Comparison of ENCODE assay signal across 9 cellular contexts in genomic region chr2:197239434-197239833, GRCh38.
DNase-seq lines count a peak whose midpoint lies in the region; ATAC-seq, FAIRE-seq and TF ChIP-seq lines count a peak whose summit lies in the region.
"Had no signal": no experiment of that assay in that cellular context is flagged by ENCODE, and none has a peak within 500 bp of the region (broad histone marks: within the 10 kb centered on the region; RNA-seq: fewer than 3 reads in every experiment).

No MANE protein-coding gene starts in this region.

- FAIRE-seq in frontal cortex (lab: Jason Lieb, UNC), result no peak
- FAIRE-seq in kidney (lab: Jason Lieb, UNC), result no peak

- peak; percentile 84 for DNase-seq in NOMO-1 treated with DMSO at 0.1 percent for 48 hours (lab: John Stamatoyannopoulos, UW; ENCODE audit: unreplicated experiment)
- no peak for DNase-seq in naive B cell
- DNase-seq in frontal cortex (ENCODE audit: low spot score in 2 of 2), result no peak
- DNase-seq in endodermal cell, result no peak
- DNase-seq in kidney, result no peak
- DNase-seq in ovary, result no peak

- TF ChIP-seq POLR2A in ovary (IDR thresholded peaks at IDR 0.05), result no peak

- H3K27ac Mint-ChIP-seq in naive B cell (peak overlapping the region; percentile 24 to 96 (median 88)), endodermal cell (no peak overlapping the region)

- H3K9me3 Mint-ChIP-seq in naive B cell (no peaks in the 10 kb centered on the region), endodermal cell (no peaks in the 10 kb centered on the region)
- H3K9me3 Mint-ChIP-seq: nephron had no signal

- no peak for TF ChIP-seq CTCF in endodermal cell (conservative IDR thresholded peaks at IDR 0.05)
- TF ChIP-seq CTCF in kidney (IDR thresholded peaks at IDR 0.05; ENCODE audit: borderline replicate concordance, extremely low read depth, insufficient read depth), result no peak
- no peak for TF ChIP-seq CTCF in ovary (IDR thresholded peaks at IDR 0.05)

- H3K4me3 Mint-ChIP-seq in naive B cell (peak overlapping the region; percentile 32 to 87 (median 80)), endodermal cell (no peak overlapping the region)
- H3K4me3 Mint-ChIP-seq: nephron had no signal

- ATAC-seq in GM18858 (IDR thresholded peaks at IDR 0.05; ENCODE audit: unreplicated experiment) (peak; percentile 43), HG02623 (IDR thresholded peaks at IDR 0.05; ENCODE audit: unreplicated experiment) (peak; percentile 68), naive B cell (ENCODE audit: low read depth in 2 of 2) (peak; percentile 33 to 52)

- no peak overlapping the region for H3K4me3 ChIP-seq in endodermal cell (ENCODE audit: low read length)
- peak overlapping the region in 1 of 2 donors; percentile 3 for H3K4me3 ChIP-seq in kidney (ENCODE audit: low read length in 2 of 2)
- no peak overlapping the region for H3K4me3 ChIP-seq in ovary

- intact Hi-C loops in kidney (cut with DNase I), result no loop called here
- intact Hi-C loops in ovary (cut with DNase I), result no loop called here

- peaks cover 68 to 94% (median 79%) of the 10 kb centered on the region in 3 donors for H3K4me1 Mint-ChIP-seq in naive B cell
- H3K4me1 Mint-ChIP-seq in endodermal cell, result peaks cover 7% of the 10 kb centered on the region

- H3K9ac ChIP-seq in endodermal cell (ENCODE audit: extremely low read depth, low read length, poor library complexity, severe bottlenecking) (no peak overlapping the region), kidney (ENCODE audit: low read length in 2 of 2) (no peak overlapping the region)

- H3K27me3 ChIP-seq in endodermal cell (ENCODE audit: control insufficient read depth, insufficient read depth, low read length, poor library complexity, severe bottlenecking), result no peaks in the 10 kb centered on the region
- H3K27me3 ChIP-seq in ovary, result no peaks in the 10 kb centered on the region

- H3K27me3 Mint-ChIP-seq in naive B cell (no peaks in the 10 kb centered on the region), endodermal cell (ENCODE audit: insufficient read depth) (no peaks in the 10 kb centered on the region)

- no peak for TF ChIP-seq EP300 in ovary (IDR thresholded peaks at IDR 0.05)

- peaks cover 2% of the 10 kb centered on the region for H3K4me1 ChIP-seq in endodermal cell (ENCODE audit: control insufficient read depth, insufficient read depth, low read length)
- no peaks in the 10 kb centered on the region for H3K4me1 ChIP-seq in kidney (ENCODE audit: control insufficient read depth in 1 of 2, insufficient read depth in 1 of 2, low read depth in 1 of 2, low read length in 2 of 2)
- H3K4me1 ChIP-seq in ovary (ENCODE audit: insufficient read depth), result no peaks in the 10 kb centered on the region

- H3K36me3 ChIP-seq in endodermal cell (ENCODE audit: control insufficient read depth, insufficient read depth, low read length), result no peaks in the 10 kb centered on the region
- H3K36me3 ChIP-seq in kidney (ENCODE audit: control insufficient read depth in 1 of 2, insufficient read depth in 2 of 2, low read length in 2 of 2), result no peaks in the 10 kb centered on the region
- no peaks in the 10 kb centered on the region for H3K36me3 ChIP-seq in ovary

- 100% methylated on average over 1 to 2 of the region's 2 CpGs for WGBS in endodermal cell (ENCODE audit: insufficient coverage in 1 of 2, insufficient read length in 1 of 2), 2 experiments
- WGBS in ovary, 3 donors, result 73 to 83% (median 82%) methylated on average over 2 of the region's 2 CpGs

- H3K9me3 ChIP-seq in endodermal cell (ENCODE audit: control insufficient read depth, low read length) (no peaks in the 10 kb centered on the region), kidney (ENCODE audit: control insufficient read depth in 1 of 2, low read length in 2 of 2) (no peaks in the 10 kb centered on the region), ovary (no peaks in the 10 kb centered on the region)

- H3K36me3 Mint-ChIP-seq in naive B cell (peaks cover 8 to 14% of the 10 kb centered on the region in 2 donors), endodermal cell (ENCODE audit: low read depth) (no peaks in the 10 kb centered on the region)

- H3K27ac ChIP-seq in endodermal cell (ENCODE audit: low read depth, low read length) (no peak overlapping the region), kidney (ENCODE audit: low read depth in 2 of 2, low read length in 2 of 2) (no peak overlapping the region), ovary (no peak overlapping the region)
